Comparison of ENCODE assay signal across 9 cellular contexts in genomic region chr12:121632069-121632970, GRCh38. TPM values are rescaled to one million over a fixed set of nuclear protein-coding genes. Genes with fewer than 3 reads are reported as not detected.
DNase-seq lines count a peak whose midpoint lies in the region; ATAC-seq and TF ChIP-seq lines count a peak whose summit lies in the region.
"Had no signal": no experiment of that assay in that cellular context is flagged by ENCODE, and none has a peak within 500 bp of the region (broad histone marks: within the 10 kb centered on the region; RNA-seq: fewer than 3 reads in every experiment).

No MANE protein-coding gene starts in this region.

- WGBS in transverse colon (ENCODE audit: low coverage in 1 of 2), 2 donors = 59 to 72% methylated on average over 6 to 11 of the region's 11 CpGs

- no peak for ATAC-seq in activated naive CD8-positive, alpha-beta T cell treated with anti-CD3 and anti-CD28 coated beads, Interleukin-2, amount 50 U/mL, for 24 hours
- ATAC-seq in HG02610 (IDR thresholded peaks at IDR 0.05; ENCODE audit: unreplicated experiment) (no peak), omental fat pad (ENCODE audit: low FRiP score) (no peak), HG03097 (IDR thresholded peaks at IDR 0.05; ENCODE audit: low FRiP score, unreplicated experiment) (no peak)

- CTCF ChIA-PET in activated naive CD4-positive, alpha-beta T cell treated with anti-CD3 and anti-CD28 coated beads for 36 hours (lab: Charles Lee) = interaction anchor here (0.6 to 9.5 kb wide), 2 partner anchors 32 to 37 kb away, joined by 4 to 110 read pairs; partner anchors contain the start of gene MORN3

- intact Hi-C loops in activated naive CD4-positive, alpha-beta T cell treated with anti-CD3 and anti-CD28 coated beads for 36 hours (cut with micrococcal nuclease) = no loop called here
- intact Hi-C loops in transverse colon (cut with DNase I; ENCODE audit: low total_unique reads) = no loop called here

- H3K4me3 ChIP-seq in mucosa of rectum (ENCODE audit: low read length in 2 of 2) (no peak overlapping the region), transverse colon (no peak overlapping the region)

- H3K4me1 ChIP-seq in mucosa of rectum (ENCODE audit: control insufficient read depth in 2 of 2, insufficient read depth in 2 of 2, low read length in 2 of 2) = peaks cover 18 to 19% of the 10 kb centered on the region in 2 donors
- H3K4me1 ChIP-seq in transverse colon = peaks cover 6 to 57% (median 45%) of the 10 kb centered on the region in 4 donors

- H3K27me3 ChIP-seq in mucosa of rectum (ENCODE audit: control insufficient read depth in 2 of 2, insufficient read depth in 2 of 2, low read length in 2 of 2) = no peaks in the 10 kb centered on the region
- no peaks in the 10 kb centered on the region for H3K27me3 ChIP-seq in transverse colon

- no peak for DNase-seq in activated naive CD4-positive, alpha-beta T cell treated with anti-CD3 and anti-CD28 coated beads for 36 hours
- DNase-seq in activated naive CD4-positive, alpha-beta T cell treated with Interleukin-2 at 50 U/mL for 16 hours = no peak
- no peak for DNase-seq in activated naive CD8-positive, alpha-beta T cell treated with anti-CD3 and anti-CD28 coated beads, Interleukin-2, amount 50 U/mL, for 24 hours
- DNase-seq in transverse colon = no peak
- no peak for DNase-seq in omental fat pad (ENCODE audit: low spot score)
- DNase-seq: stimulated activated CD4-positive, alpha-beta T cell treated with anti-CD3 and anti-CD28 coated beads, Interleukin-4, amount 100 ng/mL, for 24 hours had no signal

- peaks cover 72% of the 10 kb centered on the region for H3K4me1 Mint-ChIP-seq in activated naive CD4-positive, alpha-beta T cell treated with anti-CD3 and anti-CD28 coated beads for 36 hours (ENCODE audit: low read depth)
- H3K4me1 Mint-ChIP-seq in activated naive CD8-positive, alpha-beta T cell treated with anti-CD3 and anti-CD28 coated beads, Interleukin-2, amount 50 U/mL, for 24 hours = peaks cover 84% of the 10 kb centered on the region

- no peak for TF ChIP-seq EP300 in transverse colon (IDR thresholded peaks at IDR 0.05; ENCODE audit: low read depth)

- TF ChIP-seq CTCF in transverse colon (IDR thresholded peaks at IDR 0.05) = no peak
- no peak for TF ChIP-seq CTCF in omental fat pad (IDR thresholded peaks at IDR 0.05)

- no peak for TF ChIP-seq POLR2A in transverse colon (IDR thresholded peaks at IDR 0.05)

- H3K27me3 Mint-ChIP-seq in activated naive CD4-positive, alpha-beta T cell treated with anti-CD3 and anti-CD28 coated beads for 36 hours (ENCODE audit: low read depth) = no peaks in the 10 kb centered on the region
- no peaks in the 10 kb centered on the region for H3K27me3 Mint-ChIP-seq in activated naive CD8-positive, alpha-beta T cell treated with anti-CD3 and anti-CD28 coated beads, Interleukin-2, amount 50 U/mL, for 24 hours

- peak overlapping the region; percentile 54 for H3K4me3 Mint-ChIP-seq in activated naive CD4-positive, alpha-beta T cell treated with anti-CD3 and anti-CD28 coated beads for 36 hours
- H3K4me3 Mint-ChIP-seq in activated naive CD8-positive, alpha-beta T cell treated with anti-CD3 and anti-CD28 coated beads, Interleukin-2, amount 50 U/mL, for 24 hours = peak overlapping the region; percentile 40

- H3K27ac ChIP-seq in mucosa of rectum (ENCODE audit: low read depth in 2 of 2, low read length in 2 of 2) (peak overlapping the region; percentile 51 to 57), transverse colon (peak overlapping the region; percentile 6 to 58 (median 46))

- H3K9me3 ChIP-seq in mucosa of rectum (ENCODE audit: control insufficient read depth in 2 of 2, low read length in 2 of 2) (no peaks in the 10 kb centered on the region), transverse colon (no peaks in the 10 kb centered on the region)

- H3K9ac ChIP-seq in mucosa of rectum (ENCODE audit: low read depth in 1 of 2, low read length in 2 of 2) = no peak overlapping the region

- in situ Hi-C loops in transverse colon (cut with MboI; ENCODE audit: low pct_ligation_motif_present in 1 of 4, low pct_unique_long_range_greater_than_20kb in 1 of 4, low sequenced_read_pairs in 3 of 4) = no loop called here

- H3K27ac Mint-ChIP-seq in activated naive CD4-positive, alpha-beta T cell treated with anti-CD3 and anti-CD28 coated beads for 36 hours = peak overlapping the region; percentile 98
- H3K27ac Mint-ChIP-seq in activated naive CD8-positive, alpha-beta T cell treated with anti-CD3 and anti-CD28 coated beads, Interleukin-2, amount 50 U/mL, for 24 hours = peak overlapping the region; percentile 89

- H3K9me3 Mint-ChIP-seq in activated naive CD4-positive, alpha-beta T cell treated with anti-CD3 and anti-CD28 coated beads for 36 hours = no peaks in the 10 kb centered on the region
- no peaks in the 10 kb centered on the region for H3K9me3 Mint-ChIP-seq in activated naive CD8-positive, alpha-beta T cell treated with anti-CD3 and anti-CD28 coated beads, Interleukin-2, amount 50 U/mL, for 24 hours

- peaks cover 35% of the 10 kb centered on the region for H3K36me3 Mint-ChIP-seq in activated naive CD4-positive, alpha-beta T cell treated with anti-CD3 and anti-CD28 coated beads for 36 hours (ENCODE audit: low read depth)
- peaks cover 41% of the 10 kb centered on the region for H3K36me3 Mint-ChIP-seq in activated naive CD8-positive, alpha-beta T cell treated with anti-CD3 and anti-CD28 coated beads, Interleukin-2, amount 50 U/mL, for 24 hours (ENCODE audit: low read depth)

- H3K36me3 ChIP-seq in mucosa of rectum (ENCODE audit: control insufficient read depth in 2 of 2, insufficient read depth in 2 of 2, low read length in 2 of 2) (no peaks in the 10 kb centered on the region), transverse colon (no peaks in the 10 kb centered on the region)

RNA-seq across cellular contexts. Expression of gene ORAI1, which starts 6.0 kb away (rescaled TPM):
- total RNA-seq in activated naive CD4-positive, alpha-beta T cell treated with anti-CD3 and anti-CD28 coated beads for 36 hours = 10 to 100 TPM; 21.1 to 21.8 TPM
- total RNA-seq in transverse colon (1 to 10 TPM; 7.5 to 9.1 (median 8.2) TPM), omental fat pad (10 to 100 TPM in 2 of 4 donors, 1 to 10 TPM in 2; 6.8 to 15.4 (median 10.7) TPM)

RNA-seq across cellular contexts. Expression of gene MORN3, which starts 37.1 kb away (rescaled TPM):
- 1 to 10 TPM; 2.6 to 2.9 TPM for total RNA-seq in activated naive CD4-positive, alpha-beta T cell treated with anti-CD3 and anti-CD28 coated beads for 36 hours
- total RNA-seq in transverse colon (under 1 TPM in 1 of 4 donors, not detected in 3; 0.48 TPM), omental fat pad (under 1 TPM in 1 of 4 donors, not detected in 3; 0.19 TPM)

RNA-seq across cellular contexts. Expression of gene KDM2B, which starts 51.5 kb away (rescaled TPM):
- total RNA-seq in activated naive CD4-positive, alpha-beta T cell treated with anti-CD3 and anti-CD28 coated beads for 36 hours = 10 to 100 TPM; 22.7 to 23.8 TPM
- total RNA-seq in transverse colon (10 to 100 TPM in 3 of 4 donors, 1 to 10 TPM in 1; 7.2 to 39.3 (median 15.2) TPM), omental fat pad (10 to 100 TPM; 14.8 to 27.0 (median 16.7) TPM)
